1 cellular context compared by ENCODE assay signal in the genomic region with DNA sequence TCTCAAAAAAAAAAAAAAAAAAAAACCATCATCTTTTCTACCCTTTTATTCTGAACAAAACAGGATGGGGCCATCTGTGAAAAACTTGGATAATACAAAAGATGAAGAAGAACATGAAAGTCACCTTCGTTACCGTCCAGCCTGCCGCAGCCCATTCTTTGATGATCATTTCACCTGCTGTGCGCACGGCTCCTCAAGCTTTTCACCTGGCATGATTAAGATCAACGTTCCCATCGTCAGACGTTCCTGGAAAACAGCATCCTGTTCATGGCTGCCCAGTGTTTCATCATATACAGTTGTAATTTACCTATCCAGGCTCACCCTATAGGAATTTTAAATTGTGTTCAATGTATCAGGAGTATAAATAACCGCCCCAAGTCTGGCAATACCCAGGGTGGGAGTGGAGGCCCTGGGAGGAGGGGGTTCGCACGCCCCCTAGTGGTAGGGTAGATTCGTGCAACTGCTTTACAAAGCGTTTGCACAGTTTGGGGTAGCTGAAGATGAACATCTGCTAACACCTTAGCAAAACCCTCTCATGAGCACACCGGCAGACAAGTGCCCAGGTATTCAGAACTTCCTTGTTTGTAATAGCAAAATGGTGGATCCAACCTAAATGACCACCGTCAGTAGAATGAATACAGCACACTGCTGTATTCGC.
TF ChIP-seq lines count a peak whose summit lies in the region.

No MANE protein-coding gene starts in this region.

TF ChIP-seq in K562, 482 proteins besides CTCF, POLR2A, EP300 and RAD21:
- TF ChIP-seq MTA3 (IDR thresholded peaks at IDR 0.05; ENCODE audit: borderline replicate concordance) (peak; percentile 60; the same call in 1 of the 2 replicates), RCOR1 (IDR thresholded peaks at IDR 0.05; ENCODE audit: borderline replicate concordance in 1 of 2, low read depth in 2 of 2, low read length in 2 of 2) (0 out of 4 replicates have a peak, but pooled peaks of 1 of the 2 experiments have one; percentile 14), SMC3 (conservative IDR thresholded peaks at IDR 0.05; ENCODE audit: insufficient read depth, low read depth, low read length) (0 out of 2 replicates have a peak, but pooled peaks have one; percentile 10), JUN (IDR thresholded peaks at IDR 0.05; ENCODE audit: borderline replicate concordance, low read depth, low read length) (0 out of 2 replicates have a peak, but pooled peaks have one; percentile 12), JUN (CRISPR knock-in tag; IDR thresholded peaks at IDR 0.05; ENCODE audit: borderline replicate concordance) (no peak), MAFK (IDR thresholded peaks at IDR 0.05; ENCODE audit: low read length) (no peak), PHB2 (IDR thresholded peaks at IDR 0.05; ENCODE audit: low read depth) (no peak)
- TF ChIP-seq, protein P1, sequence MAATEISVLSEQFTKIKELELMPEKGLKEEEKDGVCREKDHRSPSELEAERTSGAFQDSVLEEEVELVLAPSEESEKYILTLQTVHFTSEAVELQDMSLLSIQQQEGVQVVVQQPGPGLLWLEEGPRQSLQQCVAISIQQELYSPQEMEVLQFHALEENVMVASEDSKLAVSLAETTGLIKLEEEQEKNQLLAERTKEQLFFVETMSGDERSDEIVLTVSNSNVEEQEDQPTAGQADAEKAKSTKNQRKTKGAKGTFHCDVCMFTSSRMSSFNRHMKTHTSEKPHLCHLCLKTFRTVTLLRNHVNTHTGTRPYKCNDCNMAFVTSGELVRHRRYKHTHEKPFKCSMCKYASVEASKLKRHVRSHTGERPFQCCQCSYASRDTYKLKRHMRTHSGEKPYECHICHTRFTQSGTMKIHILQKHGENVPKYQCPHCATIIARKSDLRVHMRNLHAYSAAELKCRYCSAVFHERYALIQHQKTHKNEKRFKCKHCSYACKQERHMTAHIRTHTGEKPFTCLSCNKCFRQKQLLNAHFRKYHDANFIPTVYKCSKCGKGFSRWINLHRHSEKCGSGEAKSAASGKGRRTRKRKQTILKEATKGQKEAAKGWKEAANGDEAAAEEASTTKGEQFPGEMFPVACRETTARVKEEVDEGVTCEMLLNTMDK (IDR thresholded peaks at IDR 0.05; ENCODE audit: borderline replicate concordance, insufficient read depth, low read depth, low read length, poor library complexity, severe bottlenecking): peak; percentile 51
- TF ChIP-seq, protein P2, sequence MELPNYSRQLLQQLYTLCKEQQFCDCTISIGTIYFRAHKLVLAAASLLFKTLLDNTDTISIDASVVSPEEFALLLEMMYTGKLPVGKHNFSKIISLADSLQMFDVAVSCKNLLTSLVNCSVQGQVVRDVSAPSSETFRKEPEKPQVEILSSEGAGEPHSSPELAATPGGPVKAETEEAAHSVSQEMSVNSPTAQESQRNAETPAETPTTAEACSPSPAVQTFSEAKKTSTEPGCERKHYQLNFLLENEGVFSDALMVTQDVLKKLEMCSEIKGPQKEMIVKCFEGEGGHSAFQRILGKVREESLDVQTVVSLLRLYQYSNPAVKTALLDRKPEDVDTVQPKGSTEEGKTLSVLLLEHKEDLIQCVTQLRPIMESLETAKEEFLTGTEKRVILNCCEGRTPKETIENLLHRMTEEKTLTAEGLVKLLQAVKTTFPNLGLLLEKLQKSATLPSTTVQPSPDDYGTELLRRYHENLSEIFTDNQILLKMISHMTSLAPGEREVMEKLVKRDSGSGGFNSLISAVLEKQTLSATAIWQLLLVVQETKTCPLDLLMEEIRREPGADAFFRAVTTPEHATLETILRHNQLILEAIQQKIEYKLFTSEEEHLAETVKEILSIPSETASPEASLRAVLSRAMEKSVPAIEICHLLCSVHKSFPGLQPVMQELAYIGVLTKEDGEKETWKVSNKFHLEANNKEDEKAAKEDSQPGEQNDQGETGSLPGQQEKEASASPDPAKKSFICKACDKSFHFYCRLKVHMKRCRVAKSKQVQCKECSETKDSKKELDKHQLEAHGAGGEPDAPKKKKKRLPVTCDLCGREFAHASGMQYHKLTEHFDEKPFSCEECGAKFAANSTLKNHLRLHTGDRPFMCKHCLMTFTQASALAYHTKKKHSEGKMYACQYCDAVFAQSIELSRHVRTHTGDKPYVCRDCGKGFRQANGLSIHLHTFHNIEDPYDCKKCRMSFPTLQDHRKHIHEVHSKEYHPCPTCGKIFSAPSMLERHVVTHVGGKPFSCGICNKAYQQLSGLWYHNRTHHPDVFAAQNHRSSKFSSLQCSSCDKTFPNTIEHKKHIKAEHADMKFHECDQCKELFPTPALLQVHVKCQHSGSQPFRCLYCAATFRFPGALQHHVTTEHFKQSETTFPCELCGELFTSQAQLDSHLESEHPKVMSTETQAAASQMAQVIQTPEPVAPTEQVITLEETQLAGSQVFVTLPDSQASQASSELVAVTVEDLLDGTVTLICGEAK (IDR thresholded peaks at IDR 0.05): no peak
- TF ChIP-seq, protein P2 (CRISPR knock-in tag; IDR thresholded peaks at IDR 0.05): no peak
